ENCODE assay signal across 1 cellular context in the genomic region with DNA sequence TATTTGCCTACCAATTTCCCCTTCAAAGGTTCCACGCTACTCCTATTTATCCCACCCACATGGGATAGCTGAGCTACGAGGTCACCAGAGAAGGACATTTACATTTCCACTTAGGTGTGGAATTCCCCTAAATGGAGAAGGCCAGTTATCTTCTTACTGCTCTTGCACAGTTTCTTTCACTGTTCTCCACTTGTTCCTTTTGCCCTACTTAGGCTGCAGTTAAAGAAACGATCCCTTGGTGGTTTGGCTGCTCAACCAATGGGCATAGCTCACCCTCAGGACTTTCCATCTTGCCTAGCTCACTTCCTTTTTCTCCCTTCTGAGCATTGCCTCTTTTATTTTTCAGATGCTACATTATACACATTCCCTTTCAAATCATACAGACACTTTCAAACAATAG.
TF ChIP-seq lines count a peak whose summit lies in the region.

No MANE protein-coding gene starts in this region.

TF ChIP-seq in A549, 52 proteins besides CTCF, POLR2A, EP300 and RAD21 (continued from another document):
- TF ChIP-seq, protein P1, sequence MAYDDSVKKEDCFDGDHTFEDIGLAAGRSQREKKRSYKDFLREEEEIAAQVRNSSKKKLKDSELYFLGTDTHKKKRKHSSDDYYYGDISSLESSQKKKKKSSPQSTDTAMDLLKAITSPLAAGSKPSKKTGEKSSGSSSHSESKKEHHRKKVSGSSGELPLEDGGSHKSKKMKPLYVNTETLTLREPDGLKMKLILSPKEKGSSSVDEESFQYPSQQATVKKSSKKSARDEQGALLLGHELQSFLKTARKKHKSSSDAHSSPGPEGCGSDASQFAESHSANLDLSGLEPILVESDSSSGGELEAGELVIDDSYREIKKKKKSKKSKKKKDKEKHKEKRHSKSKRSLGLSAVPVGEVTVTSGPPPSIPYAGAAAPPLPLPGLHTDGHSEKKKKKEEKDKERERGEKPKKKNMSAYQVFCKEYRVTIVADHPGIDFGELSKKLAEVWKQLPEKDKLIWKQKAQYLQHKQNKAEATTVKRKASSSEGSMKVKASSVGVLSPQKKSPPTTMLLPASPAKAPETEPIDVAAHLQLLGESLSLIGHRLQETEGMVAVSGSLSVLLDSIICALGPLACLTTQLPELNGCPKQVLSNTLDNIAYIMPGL (CRISPR knock-in tag; IDR thresholded peaks at IDR 0.05; ENCODE audit: borderline replicate concordance): no peak
- no peak for TF ChIP-seq NR3C1 (IDR thresholded peaks at IDR 0.05)
- TF ChIP-seq HOXB13 (CRISPR knock-in tag; IDR thresholded peaks at IDR 0.05; ENCODE audit: low read depth): no peak
- TF ChIP-seq MAFK (IDR thresholded peaks at IDR 0.05; ENCODE audit: partially characterized antibody): no peak
- TF ChIP-seq, protein P2, sequence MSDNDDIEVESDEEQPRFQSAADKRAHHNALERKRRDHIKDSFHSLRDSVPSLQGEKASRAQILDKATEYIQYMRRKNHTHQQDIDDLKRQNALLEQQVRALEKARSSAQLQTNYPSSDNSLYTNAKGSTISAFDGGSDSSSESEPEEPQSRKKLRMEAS (IDR thresholded peaks at IDR 0.05): no peak
- no peak for TF ChIP-seq MYC (IDR thresholded peaks at IDR 0.05; ENCODE audit: borderline replicate concordance, low read length)
- no peak for TF ChIP-seq TFCP2L1 (CRISPR knock-in tag; IDR thresholded peaks at IDR 0.05)
